12 cellular contexts compared by ENCODE assay signal in the genomic region with DNA sequence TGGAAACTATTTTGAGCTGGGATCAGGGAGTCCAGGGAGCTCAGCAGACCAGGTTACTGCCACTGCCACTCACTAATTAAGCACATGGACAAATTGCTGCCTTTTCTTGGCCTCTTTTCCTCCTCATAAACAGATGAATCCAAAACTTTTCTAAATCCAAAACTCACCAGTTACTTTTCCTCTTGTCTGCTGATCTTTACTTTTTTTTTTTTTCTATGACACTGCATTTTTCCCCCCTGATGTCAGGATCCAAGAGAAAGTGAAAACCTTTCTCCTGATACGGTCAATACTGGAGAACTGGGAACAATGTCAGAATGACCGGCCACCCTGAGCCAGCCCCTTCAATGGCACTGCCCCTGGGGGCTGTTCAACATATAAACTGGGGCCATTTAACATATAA.
DNase-seq lines count a peak whose midpoint lies in the region; ATAC-seq and TF ChIP-seq lines count a peak whose summit lies in the region.
"Had no signal": no experiment of that assay in that cellular context is flagged by ENCODE, and none has a peak within 500 bp of the region (broad histone marks: within the 10 kb centered on the region; RNA-seq: fewer than 3 reads in every experiment).

No MANE protein-coding gene starts in this region.

- H3K4me1 Mint-ChIP-seq in activated T-cell treated with anti-CD3 and anti-CD28 coated beads, Interleukin-2, amount 50 U/mL, for 24 hours (ENCODE audit: low read depth): peaks cover 4% of the 10 kb centered on the region

- no peak for TF ChIP-seq CTCF in gastroesophageal sphincter (IDR thresholded peaks at IDR 0.05)

- TF ChIP-seq POLR2A in gastroesophageal sphincter (IDR thresholded peaks at IDR 0.05): no peak

- H3K4ac ChIP-seq in neuronal stem cell (ENCODE audit: low read length): no peak overlapping the region

- H3K27me3 Mint-ChIP-seq in activated T-cell treated with anti-CD3 and anti-CD28 coated beads, Interleukin-2, amount 50 U/mL, for 24 hours: peaks cover 27% of the 10 kb centered on the region

- no peaks in the 10 kb centered on the region for H3K27me3 ChIP-seq in gastroesophageal sphincter
- no peaks in the 10 kb centered on the region for H3K27me3 ChIP-seq in rectal smooth muscle tissue (ENCODE audit: control insufficient read depth, insufficient read depth, low read length)
- H3K27me3 ChIP-seq in neuronal stem cell (ENCODE audit: control insufficient read depth in 3 of 3, insufficient read depth in 3 of 3, low read depth in 1 of 3, low read length in 3 of 3): no peaks in the 10 kb centered on the region
- H3K27me3 ChIP-seq: neutrophil had no signal

- DNase-seq in AG08395 (ENCODE audit: low spot score) (peak; percentile 43), SK-MEL-5 (ENCODE audit: low read depth, low spot score) (peak; percentile 9), neuronal stem cell (ENCODE audit: low spot score) (no peak)
- no peak for DNase-seq in stimulated activated CD4-positive, alpha-beta T cell treated with anti-CD3 and anti-CD28 coated beads, Interleukin-4, amount 100 ng/mL, for 24 hours
- no peak for DNase-seq in activated CD4-positive, alpha-beta T cell treated with anti-CD3 and anti-CD28 coated beads, Interleukin-2, amount 50 U/mL, for 1 hour
- no peak for DNase-seq in activated T-cell treated with anti-CD3 and anti-CD28 coated beads, Interleukin-2, amount 50 U/mL, for 24 hours
- DNase-seq: activated CD4-positive, alpha-beta T cell treated with anti-CD3 and anti-CD28 coated beads for 48 hours; NCI-H1694 treated with DMSO at 0.1 percent for 48 hours had no signal

- H2BK15ac ChIP-seq in neuronal stem cell (ENCODE audit: low read length): no peak overlapping the region

- no peak overlapping the region for H2BK12ac ChIP-seq in neuronal stem cell (ENCODE audit: low read length)

- no peak for TF ChIP-seq EP300 in gastroesophageal sphincter (IDR thresholded peaks at IDR 0.05)

- H3K9me3 Mint-ChIP-seq in activated T-cell treated with anti-CD3 and anti-CD28 coated beads, Interleukin-2, amount 50 U/mL, for 24 hours: peaks cover 11% of the 10 kb centered on the region

- H2AK5ac ChIP-seq in neuronal stem cell (ENCODE audit: low read depth, low read length): no peak overlapping the region

- no peak for ATAC-seq in gastroesophageal sphincter

- no peak overlapping the region for H4K8ac ChIP-seq in neuronal stem cell (ENCODE audit: low read depth, low read length)

- H3K4me1 ChIP-seq in gastroesophageal sphincter: peaks cover 5 to 35% (median 27%) of the 10 kb centered on the region in 3 donors
- H3K4me1 ChIP-seq in rectal smooth muscle tissue (ENCODE audit: control insufficient read depth, insufficient read depth, low read length): peaks cover 14% of the 10 kb centered on the region
- peaks cover 0 to 8% of the 10 kb centered on the region in 2 donors for H3K4me1 ChIP-seq in neuronal stem cell (ENCODE audit: control insufficient read depth in 2 of 2, insufficient read depth in 1 of 2, low read depth in 1 of 2, low read length in 2 of 2)

- H3K4me2 ChIP-seq in neuronal stem cell (ENCODE audit: insufficient read depth, low read length, poor library complexity, severe bottlenecking): no peak overlapping the region

- no peak overlapping the region for H3K4me3 Mint-ChIP-seq in activated T-cell treated with anti-CD3 and anti-CD28 coated beads, Interleukin-2, amount 50 U/mL, for 24 hours

- in situ Hi-C loops in SK-MEL-5 (cut with HindIII; ENCODE audit: low pct_unique_long_range_greater_than_20kb, low sequenced_read_pairs): no loop called here

- H3K9me3 ChIP-seq in gastroesophageal sphincter: peaks cover 0 to 17% (median 0%) of the 10 kb centered on the region in 3 donors
- H3K9me3 ChIP-seq in neuronal stem cell (replicated peaks in 1 of 2; ENCODE audit: control insufficient read depth in 2 of 2, insufficient read depth in 1 of 2, low read depth in 1 of 2, low read length in 2 of 2): peaks cover 0 to 3% of the 10 kb centered on the region in 2 donors
- H3K9me3 ChIP-seq: neutrophil had no signal

- no peak overlapping the region for H3K27ac Mint-ChIP-seq in activated T-cell treated with anti-CD3 and anti-CD28 coated beads, Interleukin-2, amount 50 U/mL, for 24 hours

- H3K36me3 ChIP-seq in gastroesophageal sphincter (no peaks in the 10 kb centered on the region), rectal smooth muscle tissue (ENCODE audit: control insufficient read depth, insufficient read depth, low read length) (no peaks in the 10 kb centered on the region), neuronal stem cell (replicated peaks in 1 of 2; ENCODE audit: control insufficient read depth in 2 of 2, insufficient read depth in 2 of 2, low read length in 2 of 2) (no peaks in the 10 kb centered on the region)
- H3K36me3 ChIP-seq: neutrophil had no signal

- H3K18ac ChIP-seq in neuronal stem cell (ENCODE audit: low read length): no peak overlapping the region

- H3K36me3 Mint-ChIP-seq in activated T-cell treated with anti-CD3 and anti-CD28 coated beads, Interleukin-2, amount 50 U/mL, for 24 hours (ENCODE audit: low read depth): no peaks in the 10 kb centered on the region

- H2BK120ac ChIP-seq in neuronal stem cell (ENCODE audit: low read depth, low read length): no peak overlapping the region

- no peak overlapping the region for H3K4me3 ChIP-seq in gastroesophageal sphincter
- no peak overlapping the region for H3K4me3 ChIP-seq in rectal smooth muscle tissue (ENCODE audit: low read length)
- H3K4me3 ChIP-seq in neuronal stem cell (ENCODE audit: low read length in 2 of 2): no peak overlapping the region

- no peak overlapping the region for H4K91ac ChIP-seq in neuronal stem cell (ENCODE audit: low read depth, low read length, poor library complexity)

- no peak overlapping the region for H2AFZ ChIP-seq in neuronal stem cell (ENCODE audit: low read length)

- H3K9ac ChIP-seq in rectal smooth muscle tissue (ENCODE audit: low read length): no peak overlapping the region
- H3K9ac ChIP-seq in neuronal stem cell (ENCODE audit: low read depth, low read length, poor library complexity): no peak overlapping the region

- WGBS in gastroesophageal sphincter (ENCODE audit: low coverage in 1 of 2), 2 donors: 40% methylated on average over 2 of the region's 2 CpGs; no CpG with 5 or more reads in 1 of the 2 donors
- WGBS in neuronal stem cell (ENCODE audit: extremely low coverage in 2 of 2, insufficient read length in 2 of 2, insufficient replicate concordance in 1 of 2), 2 donors: no CpG with 5 or more reads among the region's 2 CpGs

- H3K23ac ChIP-seq in neuronal stem cell (ENCODE audit: low read depth, low read length, poor library complexity): no peak overlapping the region

- no peaks in the 10 kb centered on the region for H3K79me1 ChIP-seq in neuronal stem cell (ENCODE audit: low read depth, low read length)

- H3K27ac ChIP-seq in gastroesophageal sphincter: peak overlapping the region; percentile 43 to 76 (median 73)
- H3K27ac ChIP-seq in rectal smooth muscle tissue (ENCODE audit: low read depth, low read length): peak overlapping the region; percentile 71
- H3K27ac ChIP-seq in neuronal stem cell (replicated peaks; ENCODE audit: low read length): no peak overlapping the region
- H3K27ac ChIP-seq: HL-60, neutrophil had no signal

- no peak overlapping the region for H3K14ac ChIP-seq in neuronal stem cell (ENCODE audit: low read length)

- H2BK5ac ChIP-seq in neuronal stem cell (ENCODE audit: low read length): no peak overlapping the region

Comparison
In these comparisons a context has a peak if more than half of its experiments do, and no peak if none do; other contexts are left out.
1. DNase-seq: peak in AG08395 (single experiment) and SK-MEL-5 (single experiment); none in neuronal stem cell (single experiment), stimulated activated CD4-positive, alpha-beta T cell treated with anti-CD3 and anti-CD28 coated beads, Interleukin-4, amount 100 ng/mL, for 24 hours (single experiment), activated CD4-positive, alpha-beta T cell treated with anti-CD3 and anti-CD28 coated beads, Interleukin-2, amount 50 U/mL, for 1 hour (single experiment) and activated T-cell treated with anti-CD3 and anti-CD28 coated beads, Interleukin-2, amount 50 U/mL, for 24 hours (single experiment).